Comparison of ENCODE assay signal across 8 cellular contexts in genomic region chr11:66868726-66869291, GRCh38. TPM values are rescaled to one million over a fixed set of nuclear protein-coding genes. Genes with fewer than 3 reads are reported as not detected.
DNase-seq lines count a peak whose midpoint lies in the region; TF ChIP-seq lines count a peak whose summit lies in the region.

No MANE protein-coding gene starts in this region.

- H3K27ac ChIP-seq in ovary: no peak overlapping the region

- H3K4me3 ChIP-seq in HAP-1 (no peak overlapping the region), ovary (no peak overlapping the region)

- no peaks in the 10 kb centered on the region for H3K9me3 ChIP-seq in HAP-1
- no peaks in the 10 kb centered on the region for H3K9me3 ChIP-seq in ovary

- in situ Hi-C loops in HAP-1 (cut with MboI; ENCODE audit: low sequenced_read_pairs): no loop called here

- H3K36me3 ChIP-seq in HAP-1 (replicated peaks) (no peaks in the 10 kb centered on the region), ovary (no peaks in the 10 kb centered on the region)

- DNase-seq in GM10266 (ENCODE audit: extremely low spot score): peak; percentile 94
- DNase-seq in HAP-1 (ENCODE audit: low spot score in 2 of 2): peak; percentile 74 to 92
- peak; percentile 64 for DNase-seq in NCI-H82 treated with DMSO at 0.1 percent for 48 hours (lab: John Stamatoyannopoulos, UW; ENCODE audit: unreplicated experiment)
- DNase-seq in activated T-cell treated with anti-CD3 and anti-CD28 coated beads for 4 hours: peak; percentile 73
- DNase-seq in iPS-NIHi11 (ENCODE audit: low spot score): peak; percentile 93
- DNase-seq in stimulated activated CD8-positive, alpha-beta memory T cell treated with anti-CD3 and anti-CD28 coated beads, Interleukin-15, amount 100 ng/mL, for 48 hours (ENCODE audit: low read depth in 2 of 2): peak; percentile 75 to 76
- no peak for DNase-seq in ovary
- no peak for DNase-seq in GF-D8 (lab: John Stamatoyannopoulos, UW)

- no peak for TF ChIP-seq EP300 in ovary (IDR thresholded peaks at IDR 0.05)

- H3K4me1 ChIP-seq in HAP-1 (no peaks in the 10 kb centered on the region; the same call in 1 of the 2 replicates), ovary (ENCODE audit: insufficient read depth) (no peaks in the 10 kb centered on the region)

- no peak for TF ChIP-seq POLR2A in ovary (IDR thresholded peaks at IDR 0.05)

- peak; percentile 71 for TF ChIP-seq CTCF in GM10266 (IDR thresholded peaks at IDR 0.05; ENCODE audit: control insufficient read depth, insufficient read depth, low read depth, missing control alignments)
- no peak for TF ChIP-seq CTCF in ovary (IDR thresholded peaks at IDR 0.05)

- WGBS in ovary, 3 donors: 79 to 81% (median 81%) methylated on average over 23 of the region's 23 CpGs

- intact Hi-C loops in ovary (cut with DNase I): no loop called here

- H3K27me3 ChIP-seq in HAP-1 (ENCODE audit: low read depth) (no peaks in the 10 kb centered on the region), ovary (no peaks in the 10 kb centered on the region)

RNA-seq across cellular contexts. Expression of gene LRFN4, which starts 11.9 kb away (rescaled TPM):
- 10 to 100 TPM in 4 of 7 donors, 1 to 10 TPM in 3; 1.3 to 18.1 (median 10.6) TPM for total RNA-seq in ovary
- 1 to 10 TPM in 1 of 2 donors, not detected in 1; 7.9 TPM for polyA plus RNA-seq in ovary

RNA-seq across cellular contexts. Expression of gene RCE1, which starts 25.6 kb away (rescaled TPM):
- total RNA-seq in ovary: 10 to 100 TPM; 13.8 to 31.1 (median 18.2) TPM
- 10 to 100 TPM in 1 of 2 donors, 1 to 10 TPM in 1; 7.0 to 14.6 TPM for polyA plus RNA-seq in ovary

Comparison
In these comparisons a context has a peak if more than half of its experiments do, and no peak if none do; other contexts are left out.
1. DNase-seq: peak in GM10266 (single experiment), HAP-1 (2 of 2), NCI-H82 treated with DMSO at 0.1 percent for 48 hours (single experiment), activated T-cell treated with anti-CD3 and anti-CD28 coated beads for 4 hours (single experiment), iPS-NIHi11 (single experiment) and stimulated activated CD8-positive, alpha-beta memory T cell treated with anti-CD3 and anti-CD28 coated beads, Interleukin-15, amount 100 ng/mL, for 48 hours (2 of 2); none in ovary (0 of 5) and GF-D8 (single experiment).